17 cellular contexts compared by ENCODE assay signal in the genomic region with DNA sequence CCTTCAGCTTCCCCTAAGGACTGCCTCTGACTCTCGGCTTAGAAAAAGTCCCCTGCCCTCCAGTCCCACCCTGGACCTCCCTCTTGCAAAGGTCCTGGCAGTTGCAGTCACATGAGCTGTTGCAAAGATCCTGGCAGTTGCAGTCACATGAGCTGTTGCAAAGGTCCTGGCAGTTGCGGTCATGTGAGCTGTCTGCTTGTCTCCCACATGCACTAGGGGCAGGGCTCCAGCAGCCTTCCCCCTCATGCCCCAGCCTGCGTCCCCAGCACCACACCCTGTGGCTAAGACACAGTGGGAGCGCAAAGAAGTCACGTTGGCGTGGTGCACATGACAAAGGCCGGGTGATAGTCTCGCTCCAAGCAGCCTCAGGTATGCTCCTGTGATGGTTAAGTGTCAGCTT.
DNase-seq lines count a peak whose midpoint lies in the region; ATAC-seq and TF ChIP-seq lines count a peak whose summit lies in the region.
"Had no signal": no experiment of that assay in that cellular context is flagged by ENCODE, and none has a peak within 500 bp of the region (broad histone marks: within the 10 kb centered on the region; RNA-seq: fewer than 3 reads in every experiment).

No MANE protein-coding gene starts in this region.

- intact Hi-C loops in activated CD4-positive, alpha-beta T cell treated with anti-CD3 and anti-CD28 coated beads, Interleukin-2, amount 10 ng/mL, durations not matched to agents 24 days and 14 days (cut with micrococcal nuclease), result no loop called here

- H3K4me3 Mint-ChIP-seq in activated CD8-positive, alpha-beta memory T cell treated with anti-CD3 and anti-CD28 coated beads, Interleukin-2, amount 10 ng/mL, durations not matched to agents 7 days and 5 days, result no peak overlapping the region
- H3K4me3 Mint-ChIP-seq in WTC11 (no peak overlapping the region), osteocyte (ENCODE audit: unreplicated experiment) (no peak overlapping the region), GM23338 (no peak overlapping the region), glutamatergic neuron (ENCODE audit: unreplicated experiment) (no peak overlapping the region)
- H3K4me3 Mint-ChIP-seq in activated CD4-positive, alpha-beta T cell treated with anti-CD3 and anti-CD28 coated beads, Interleukin-2, amount 10 ng/mL, durations not matched to agents 24 days and 14 days, result no peak overlapping the region
- H3K4me3 Mint-ChIP-seq: CD14-positive monocyte; CD8-positive, alpha-beta T cell; IgD-negative memory B cell had no signal

- peak; percentile 32 for DNase-seq in activated CD8-positive, alpha-beta memory T cell treated with anti-CD3 and anti-CD28 coated beads, Interleukin-2, amount 50 U/mL, for 48 hours
- no peak for DNase-seq in activated CD8-positive, alpha-beta memory T cell treated with anti-CD3 and anti-CD28 coated beads, Interleukin-2, amount 10 ng/mL, durations not matched to agents 7 days and 5 days
- DNase-seq in WTC11 (ENCODE audit: low spot score), result no peak
- peak; percentile 55 for DNase-seq in mesenteric fat pad (ENCODE audit: low spot score)
- DNase-seq in osteocyte (ENCODE audit: extremely low spot score, unreplicated experiment), result peak; percentile 56
- no peak for DNase-seq in GM23338 (ENCODE audit: low spot score)
- DNase-seq in glutamatergic neuron, result no peak
- no peak for DNase-seq in activated CD4-positive, alpha-beta T cell treated with anti-CD3 and anti-CD28 coated beads, Interleukin-2, amount 10 ng/mL, durations not matched to agents 24 days and 14 days
- DNase-seq: COR-L47, DND-41, GDM1 had no signal

- no peak overlapping the region for H3K27ac Mint-ChIP-seq in activated CD8-positive, alpha-beta memory T cell treated with anti-CD3 and anti-CD28 coated beads, Interleukin-2, amount 10 ng/mL, durations not matched to agents 7 days and 5 days
- H3K27ac Mint-ChIP-seq in WTC11, result no peak overlapping the region
- H3K27ac Mint-ChIP-seq in osteocyte (ENCODE audit: unreplicated experiment), result no peak overlapping the region
- no peak overlapping the region for H3K27ac Mint-ChIP-seq in GM23338
- H3K27ac Mint-ChIP-seq in glutamatergic neuron (ENCODE audit: unreplicated experiment), result no peak overlapping the region
- H3K27ac Mint-ChIP-seq in activated CD4-positive, alpha-beta T cell treated with anti-CD3 and anti-CD28 coated beads, Interleukin-2, amount 10 ng/mL, durations not matched to agents 24 days and 14 days, result no peak overlapping the region
- H3K27ac Mint-ChIP-seq: CD14-positive monocyte; CD8-positive, alpha-beta T cell had no signal

- H3K27me3 Mint-ChIP-seq in activated CD8-positive, alpha-beta memory T cell treated with anti-CD3 and anti-CD28 coated beads, Interleukin-2, amount 10 ng/mL, durations not matched to agents 7 days and 5 days, result no peaks in the 10 kb centered on the region
- H3K27me3 Mint-ChIP-seq in WTC11 (ENCODE audit: low read depth) (no peaks in the 10 kb centered on the region), osteocyte (ENCODE audit: unreplicated experiment) (no peaks in the 10 kb centered on the region), GM23338 (ENCODE audit: insufficient read depth, low read depth, poor library complexity) (peaks cover 6% of the 10 kb centered on the region), glutamatergic neuron (ENCODE audit: unreplicated experiment) (no peaks in the 10 kb centered on the region)
- no peaks in the 10 kb centered on the region for H3K27me3 Mint-ChIP-seq in activated CD4-positive, alpha-beta T cell treated with anti-CD3 and anti-CD28 coated beads, Interleukin-2, amount 10 ng/mL, durations not matched to agents 24 days and 14 days
- H3K27me3 Mint-ChIP-seq: IgD-negative memory B cell had no signal

- no peak overlapping the region for H3K4me3 ChIP-seq in GM23338

- no peaks in the 10 kb centered on the region for H3K36me3 Mint-ChIP-seq in activated CD8-positive, alpha-beta memory T cell treated with anti-CD3 and anti-CD28 coated beads, Interleukin-2, amount 10 ng/mL, durations not matched to agents 7 days and 5 days
- H3K36me3 Mint-ChIP-seq in WTC11 (no peaks in the 10 kb centered on the region), osteocyte (ENCODE audit: unreplicated experiment) (no peaks in the 10 kb centered on the region), GM23338 (ENCODE audit: low read depth) (no peaks in the 10 kb centered on the region), glutamatergic neuron (ENCODE audit: unreplicated experiment) (no peaks in the 10 kb centered on the region)
- no peaks in the 10 kb centered on the region for H3K36me3 Mint-ChIP-seq in activated CD4-positive, alpha-beta T cell treated with anti-CD3 and anti-CD28 coated beads, Interleukin-2, amount 10 ng/mL, durations not matched to agents 24 days and 14 days (ENCODE audit: low read depth)
- H3K36me3 Mint-ChIP-seq: CD14-positive monocyte; CD8-positive, alpha-beta T cell; IgD-negative memory B cell had no signal

- H3K4me1 Mint-ChIP-seq in activated CD8-positive, alpha-beta memory T cell treated with anti-CD3 and anti-CD28 coated beads, Interleukin-2, amount 10 ng/mL, durations not matched to agents 7 days and 5 days, result no peaks in the 10 kb centered on the region
- no peaks in the 10 kb centered on the region for H3K4me1 Mint-ChIP-seq in WTC11
- no peaks in the 10 kb centered on the region for H3K4me1 Mint-ChIP-seq in osteocyte (ENCODE audit: unreplicated experiment)
- no peaks in the 10 kb centered on the region for H3K4me1 Mint-ChIP-seq in GM23338
- no peaks in the 10 kb centered on the region for H3K4me1 Mint-ChIP-seq in glutamatergic neuron (ENCODE audit: low read depth, unreplicated experiment)
- no peaks in the 10 kb centered on the region for H3K4me1 Mint-ChIP-seq in activated CD4-positive, alpha-beta T cell treated with anti-CD3 and anti-CD28 coated beads, Interleukin-2, amount 10 ng/mL, durations not matched to agents 24 days and 14 days
- H3K4me1 Mint-ChIP-seq: CD14-positive monocyte, IgD-negative memory B cell had no signal

- no peaks in the 10 kb centered on the region for H3K9me3 Mint-ChIP-seq in activated CD8-positive, alpha-beta memory T cell treated with anti-CD3 and anti-CD28 coated beads, Interleukin-2, amount 10 ng/mL, durations not matched to agents 7 days and 5 days (ENCODE audit: low read depth)
- H3K9me3 Mint-ChIP-seq in WTC11 (no peaks in the 10 kb centered on the region), osteocyte (ENCODE audit: unreplicated experiment) (no peaks in the 10 kb centered on the region), GM23338 (peaks cover 7% of the 10 kb centered on the region; the same call in 2 of the 3 replicates), glutamatergic neuron (ENCODE audit: unreplicated experiment) (no peaks in the 10 kb centered on the region)
- no peaks in the 10 kb centered on the region for H3K9me3 Mint-ChIP-seq in activated CD4-positive, alpha-beta T cell treated with anti-CD3 and anti-CD28 coated beads, Interleukin-2, amount 10 ng/mL, durations not matched to agents 24 days and 14 days
- H3K9me3 Mint-ChIP-seq: CD8-positive, alpha-beta T cell; IgD-negative memory B cell had no signal

- no peaks in the 10 kb centered on the region for H3K4me1 ChIP-seq in GM23338 (ENCODE audit: insufficient read depth)

- H2AFZ ChIP-seq in GM23338, result no peak overlapping the region

- no peaks in the 10 kb centered on the region for H3K36me3 ChIP-seq in GM23338 (ENCODE audit: insufficient read depth)

- no peak overlapping the region for H3K27ac ChIP-seq in GM23338 (ENCODE audit: low read depth)
- H3K27ac ChIP-seq: 22Rv1, HL-60 had no signal

- H4K20me1 ChIP-seq in GM23338 (replicated peaks; ENCODE audit: insufficient read depth), result no peaks in the 10 kb centered on the region

- TF ChIP-seq CTCF in WTC11 (IDR thresholded peaks at IDR 0.05), result no peak
- no peak for TF ChIP-seq CTCF in osteocyte (IDR thresholded peaks at IDR 0.05)
- TF ChIP-seq CTCF in GM23338 (conservative IDR thresholded peaks at IDR 0.05; ENCODE audit: low read depth in 2 of 2), result no peak
- no peak for TF ChIP-seq CTCF in glutamatergic neuron (IDR thresholded peaks at IDR 0.05; ENCODE audit: partially characterized antibody, unreplicated experiment)

- H3K4me2 ChIP-seq in GM23338, result no peak overlapping the region

- POLR2A ChIA-PET in WTC11 (lab: Charles Lee), result interaction anchor here (0.5 kb wide), 1 partner anchor 205 kb away, joined by 3 read pairs; no protein-coding TSS in a partner anchor

- H3F3A ChIP-seq in GM23338 (replicated peaks; ENCODE audit: low read depth), result no peaks in the 10 kb centered on the region

- H3K79me2 ChIP-seq in GM23338 (replicated peaks; ENCODE audit: insufficient read depth), result no peaks in the 10 kb centered on the region

- ATAC-seq in activated CD8-positive, alpha-beta memory T cell treated with anti-CD3 and anti-CD28 coated beads, Interleukin-2, amount 10 ng/mL, durations not matched to agents 7 days and 5 days, result no peak
- ATAC-seq in WTC11 (no peak), GM23338 (no peak)
- ATAC-seq: CD8-positive, alpha-beta T cell; HCT116 had no signal

- no peaks in the 10 kb centered on the region for H3K27me3 ChIP-seq in GM23338 (ENCODE audit: insufficient read depth)

- H3K9me2 ChIP-seq in GM23338 (ENCODE audit: insufficient read depth), result no peaks in the 10 kb centered on the region

- CTCF ChIA-PET in activated CD8-positive, alpha-beta memory T cell treated with anti-CD3 and anti-CD28 coated beads, Interleukin-2, amount 10 ng/mL, durations not matched to agents 7 days and 5 days (lab: Charles Lee), result no interaction called here
- CTCF ChIA-PET in WTC11 (lab: Charles Lee), result interaction anchor here (0.9 to 1.6 kb wide), 2 partner anchors 15 to 98 kb away, joined by 3 to 5 read pairs; no protein-coding TSS in a partner anchor

TF ChIP-seq in WTC11, 78 proteins besides CTCF, POLR2A, EP300 and RAD21 (continues in another document):
- TF ChIP-seq, protein P1, sequence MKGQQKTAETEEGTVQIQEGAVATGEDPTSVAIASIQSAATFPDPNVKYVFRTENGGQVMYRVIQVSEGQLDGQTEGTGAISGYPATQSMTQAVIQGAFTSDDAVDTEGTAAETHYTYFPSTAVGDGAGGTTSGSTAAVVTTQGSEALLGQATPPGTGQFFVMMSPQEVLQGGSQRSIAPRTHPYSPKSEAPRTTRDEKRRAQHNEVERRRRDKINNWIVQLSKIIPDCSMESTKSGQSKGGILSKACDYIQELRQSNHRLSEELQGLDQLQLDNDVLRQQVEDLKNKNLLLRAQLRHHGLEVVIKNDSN (CRISPR knock-in tag; IDR thresholded peaks at IDR 0.05), result peak; percentile 62; the same call in 1 of the 2 replicates

TF ChIP-seq in GM23338, 12 proteins besides CTCF, POLR2A, EP300 and RAD21 (continues in another document):
- no peak for TF ChIP-seq EZH2phosphoT487 (IDR thresholded peaks at IDR 0.05; ENCODE audit: unreplicated experiment)
- TF ChIP-seq NANOG (IDR thresholded peaks at IDR 0.05; ENCODE audit: borderline replicate concordance), result no peak
- TF ChIP-seq POLR2AphosphoS5 (IDR thresholded peaks at IDR 0.05; ENCODE audit: low read depth), result no peak
- TF ChIP-seq ZNF114 (CRISPR knock-in tag; IDR thresholded peaks at IDR 0.05), result no peak
- no peak for TF ChIP-seq ZNF331 (CRISPR knock-in tag; IDR thresholded peaks at IDR 0.05; ENCODE audit: low read depth)

Comparison
In these comparisons a context has a peak if more than half of its experiments do, and no peak if none do; other contexts are left out.
1. DNase-seq: peak in activated CD8-positive, alpha-beta memory T cell treated with anti-CD3 and anti-CD28 coated beads, Interleukin-2, amount 50 U/mL, for 48 hours (single experiment), mesenteric fat pad (single experiment) and osteocyte (single experiment); none in activated CD8-positive, alpha-beta memory T cell treated with anti-CD3 and anti-CD28 coated beads, Interleukin-2, amount 10 ng/mL, durations not matched to agents 7 days and 5 days (single experiment), WTC11 (single experiment), GM23338 (single experiment), glutamatergic neuron (single experiment) and activated CD4-positive, alpha-beta T cell treated with anti-CD3 and anti-CD28 coated beads, Interleukin-2, amount 10 ng/mL, durations not matched to agents 24 days and 14 days (single experiment).